9 cellular contexts compared by ENCODE assay signal in the genomic region with DNA sequence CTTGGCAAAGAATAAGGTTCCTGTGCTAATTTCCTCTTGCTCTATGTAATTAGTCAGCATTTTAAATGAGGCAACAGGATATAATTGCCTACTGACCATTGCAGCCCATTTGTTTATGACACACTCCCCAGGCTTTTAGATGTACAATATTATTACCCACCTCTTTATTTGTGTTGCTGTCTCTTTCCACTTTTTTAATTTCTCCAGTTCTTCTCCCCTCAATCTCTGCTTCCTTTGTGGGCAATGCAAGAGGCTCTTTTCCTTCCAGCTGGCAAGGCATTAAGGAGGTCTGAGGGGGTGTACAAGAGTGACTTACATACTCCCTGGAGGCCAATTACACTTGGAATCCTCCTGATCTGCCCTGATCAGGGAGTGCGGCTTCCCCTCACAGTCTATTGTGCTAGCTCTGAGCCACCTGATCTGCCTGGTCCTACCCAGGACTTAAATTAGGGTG.
DNase-seq lines count a peak whose midpoint lies in the region; ATAC-seq and TF ChIP-seq lines count a peak whose summit lies in the region.
"Had no signal": no experiment of that assay in that cellular context is flagged by ENCODE, and none has a peak within 500 bp of the region (broad histone marks: within the 10 kb centered on the region; RNA-seq: fewer than 3 reads in every experiment).

No MANE protein-coding gene starts in this region.

- H3K27me3 ChIP-seq in SJSA1 (replicated peaks) (no peaks in the 10 kb centered on the region), sigmoid colon (no peaks in the 10 kb centered on the region)

- WGBS in sigmoid colon, 2 donors, result 69 to 77% methylated on average over 1 of the region's 1 CpG

- intact Hi-C loops in sigmoid colon (cut with DNase I), result no loop called here

- no peak for TF ChIP-seq EP300 in sigmoid colon (IDR thresholded peaks at IDR 0.05)

- H3K27ac ChIP-seq in SJSA1, result peak overlapping the region; percentile 76
- peak overlapping the region in 3 of 4 donors; percentile 12 to 51 (median 33) for H3K27ac ChIP-seq in sigmoid colon

- H3K36me3 ChIP-seq in SJSA1 (no peaks in the 10 kb centered on the region), sigmoid colon (no peaks in the 10 kb centered on the region)

- TF ChIP-seq CTCF in foreskin fibroblast (IDR thresholded peaks at IDR 0.05; ENCODE audit: low read depth, low read length) (no peak), sigmoid colon (IDR thresholded peaks at IDR 0.05) (no peak)

- no peak for TF ChIP-seq POLR2A in sigmoid colon (IDR thresholded peaks at IDR 0.05)

- H3K4me3 ChIP-seq in SJSA1 (no peak overlapping the region), foreskin fibroblast (ENCODE audit: low read depth in 1 of 2, low read length in 2 of 2) (no peak overlapping the region), sigmoid colon (no peak overlapping the region)

- H3K9me3 ChIP-seq in SJSA1 (replicated peaks) (no peaks in the 10 kb centered on the region), sigmoid colon (no peaks in the 10 kb centered on the region)

- H3K4me1 ChIP-seq in SJSA1 (replicated peaks), result peaks cover 28% of the 10 kb centered on the region
- peaks cover 0 to 20% (median 8%) of the 10 kb centered on the region in 4 donors for H3K4me1 ChIP-seq in sigmoid colon

- DNase-seq in HCEC 1CT (peak; percentile 68), SJSA1 (ENCODE audit: low read depth in 1 of 2, low spot score in 2 of 2) (peak; percentile 28 to 42), foreskin fibroblast (peak; percentile 65 to 68), sigmoid colon (no peak), kidney glomerular epithelial cell (lab: John Stamatoyannopoulos, UW) (no peak), NCI-H510A treated with DMSO at 0.1 percent for 48 hours (lab: John Stamatoyannopoulos, UW) (no peak), NCI-H2107 (lab: John Stamatoyannopoulos, UW) (no peak)
- DNase-seq: effector memory CD8-positive, alpha-beta T cell had no signal

- ATAC-seq in GM21360 (IDR thresholded peaks at IDR 0.05; ENCODE audit: unreplicated experiment), result no peak
- ATAC-seq: effector memory CD8-positive, alpha-beta T cell had no signal

Comparison
In these comparisons a context has a peak if more than half of its experiments do, and no peak if none do; other contexts are left out.
1. DNase-seq: peak in HCEC 1CT (single experiment), SJSA1 (2 of 2) and foreskin fibroblast (2 of 2); none in sigmoid colon (single experiment), kidney glomerular epithelial cell (single experiment), NCI-H510A treated with DMSO at 0.1 percent for 48 hours (single experiment) and NCI-H2107 (single experiment).